In genomic region chr6:80438728-80439127, GRCh38 we compare ENCODE assay signal across 12 cellular contexts.
DNase-seq lines count a peak whose midpoint lies in the region; ATAC-seq and TF ChIP-seq lines count a peak whose summit lies in the region.
"Had no signal": no experiment of that assay in that cellular context is flagged by ENCODE, and none has a peak within 500 bp of the region (broad histone marks: within the 10 kb centered on the region; RNA-seq: fewer than 3 reads in every experiment).

No MANE protein-coding gene starts in this region.

- H3F3A ChIP-seq in GM23338 (replicated peaks; ENCODE audit: low read depth): no peaks in the 10 kb centered on the region

- H3K4me2 ChIP-seq in GM23338: no peak overlapping the region
- peak overlapping the region; percentile 38 for H3K4me2 ChIP-seq in fibroblast of lung (ENCODE audit: extremely low read depth, insufficient read depth, low read length)

- no peak overlapping the region for H3K9ac ChIP-seq in fibroblast of lung (ENCODE audit: insufficient read depth, low read length)

- no peaks in the 10 kb centered on the region for H3K27me3 Mint-ChIP-seq in GM23338 (ENCODE audit: insufficient read depth, low read depth, poor library complexity)
- H3K27me3 Mint-ChIP-seq in activated T-helper 1 cell treated with anti-CD3 and anti-CD28 coated beads, Interleukin-12 subunit alpha, Interleukin-12 subunit beta, Interleukin-2, Interleukin-4 antibody, amounts not matched to agents 30 ng/mL and 10 ng/mL and 1 ng/mL, durations not matched to agents 14 hours and 24 hours and 36 hours (ENCODE audit: insufficient read depth): no peaks in the 10 kb centered on the region

- no peaks in the 10 kb centered on the region; the same call in 2 of the 3 replicates for H3K36me3 Mint-ChIP-seq in GM23338 (ENCODE audit: low read depth)
- H3K36me3 Mint-ChIP-seq in activated T-helper 1 cell treated with anti-CD3 and anti-CD28 coated beads, Interleukin-12 subunit alpha, Interleukin-12 subunit beta, Interleukin-2, Interleukin-4 antibody, amounts not matched to agents 30 ng/mL and 10 ng/mL and 1 ng/mL, durations not matched to agents 14 hours and 24 hours and 36 hours (ENCODE audit: low read depth): no peaks in the 10 kb centered on the region

- no peaks in the 10 kb centered on the region for H3K9me3 Mint-ChIP-seq in GM23338
- no peaks in the 10 kb centered on the region for H3K9me3 Mint-ChIP-seq in activated T-helper 1 cell treated with anti-CD3 and anti-CD28 coated beads, Interleukin-12 subunit alpha, Interleukin-12 subunit beta, Interleukin-2, Interleukin-4 antibody, amounts not matched to agents 30 ng/mL and 10 ng/mL and 1 ng/mL, durations not matched to agents 14 hours and 24 hours and 36 hours

- H3K4me3 Mint-ChIP-seq in GM23338: no peak overlapping the region
- no peak overlapping the region for H3K4me3 Mint-ChIP-seq in activated T-helper 1 cell treated with anti-CD3 and anti-CD28 coated beads, Interleukin-12 subunit alpha, Interleukin-12 subunit beta, Interleukin-2, Interleukin-4 antibody, amounts not matched to agents 30 ng/mL and 10 ng/mL and 1 ng/mL, durations not matched to agents 14 hours and 24 hours and 36 hours

- 0 out of 2 replicates have a peak overlapping the region, but pooled peaks have one; percentile 9 for H3K27ac Mint-ChIP-seq in GM23338
- no peak overlapping the region for H3K27ac Mint-ChIP-seq in activated T-helper 1 cell treated with anti-CD3 and anti-CD28 coated beads, Interleukin-12 subunit alpha, Interleukin-12 subunit beta, Interleukin-2, Interleukin-4 antibody, amounts not matched to agents 30 ng/mL and 10 ng/mL and 1 ng/mL, durations not matched to agents 14 hours and 24 hours and 36 hours

- DNase-seq in GM23338 (ENCODE audit: low spot score) (peak; percentile 36), RKO (ENCODE audit: low spot score) (peak; percentile 35), fibroblast of lung (ENCODE audit: low read depth in 2 of 2) (peak; percentile 77 to 92), skeletal muscle cell (ENCODE audit: low read depth) (peak; percentile 70), omental fat pad (ENCODE audit: low spot score) (no peak), NCI-H524 (lab: John Stamatoyannopoulos, UW) (no peak)
- no peak for DNase-seq in activated T-helper 1 cell treated with anti-CD3 and anti-CD28 coated beads, Interleukin-12 subunit alpha, Interleukin-12 subunit beta, Interleukin-2, Interleukin-4 antibody, amounts not matched to agents 30 ng/mL and 10 ng/mL and 1 ng/mL, durations not matched to agents 14 hours and 24 hours and 36 hours (ENCODE audit: low spot score)
- DNase-seq: activated CD4-positive, alpha-beta T cell treated with anti-CD3 and anti-CD28 coated beads, Interleukin-2, amount 50 U/mL, for 1 hour; amygdala had no signal

- H3K9me2 ChIP-seq in GM23338 (ENCODE audit: insufficient read depth): no peaks in the 10 kb centered on the region

- H2AFZ ChIP-seq in GM23338 (no peak overlapping the region), fibroblast of lung (ENCODE audit: low read length) (no peak overlapping the region)

- H3K9me3 ChIP-seq in fibroblast of lung (ENCODE audit: control insufficient read depth, insufficient read depth, low read depth, low read length): no peaks in the 10 kb centered on the region
- H3K9me3 ChIP-seq: gastroesophageal sphincter had no signal

- H3K79me2 ChIP-seq in GM23338 (replicated peaks; ENCODE audit: insufficient read depth) (no peaks in the 10 kb centered on the region), fibroblast of lung (ENCODE audit: control insufficient read depth, insufficient read depth, low read length) (no peaks in the 10 kb centered on the region)

- H3K4me1 ChIP-seq in GM23338 (ENCODE audit: insufficient read depth) (peaks cover 27% of the 10 kb centered on the region), fibroblast of lung (ENCODE audit: control insufficient read depth, extremely low read depth, insufficient read depth, low read length) (no peaks in the 10 kb centered on the region)
- H3K4me1 ChIP-seq: gastroesophageal sphincter had no signal

- intact Hi-C loops in activated T-helper 1 cell treated with anti-CD3 and anti-CD28 coated beads, Interleukin-12 subunit alpha, Interleukin-12 subunit beta, Interleukin-2, Interleukin-4 antibody, amounts not matched to agents 30 ng/mL and 10 ng/mL and 1 ng/mL, durations not matched to agents 14 hours and 24 hours and 36 hours (cut with micrococcal nuclease): no loop called here

- no peak; the same call in 2 of the 3 replicates for ATAC-seq in GM23338
- no peak for ATAC-seq in omental fat pad (ENCODE audit: low FRiP score)
- no peak for ATAC-seq in GM19351 (IDR thresholded peaks at IDR 0.05; ENCODE audit: unreplicated experiment)
- ATAC-seq: gastroesophageal sphincter, Panc1 had no signal

- H4K20me1 ChIP-seq in GM23338 (replicated peaks; ENCODE audit: insufficient read depth) (no peaks in the 10 kb centered on the region), fibroblast of lung (ENCODE audit: control insufficient read depth, extremely low read depth, insufficient read depth, low read length) (no peaks in the 10 kb centered on the region)

- no peaks in the 10 kb centered on the region for H3K27me3 ChIP-seq in GM23338 (ENCODE audit: insufficient read depth)
- no peaks in the 10 kb centered on the region for H3K27me3 ChIP-seq in fibroblast of lung (ENCODE audit: control insufficient read depth, insufficient read depth, low read length)
- H3K27me3 ChIP-seq: gastroesophageal sphincter had no signal

- H3K27ac ChIP-seq in GM23338 (ENCODE audit: low read depth): no peak overlapping the region; the same call in 1 of the 2 replicates
- H3K27ac ChIP-seq in fibroblast of lung (ENCODE audit: insufficient read depth, low read length): peak overlapping the region; percentile 61
- H3K27ac ChIP-seq: gastroesophageal sphincter had no signal

- peaks cover 8% of the 10 kb centered on the region for H3K4me1 Mint-ChIP-seq in GM23338
- H3K4me1 Mint-ChIP-seq in activated T-helper 1 cell treated with anti-CD3 and anti-CD28 coated beads, Interleukin-12 subunit alpha, Interleukin-12 subunit beta, Interleukin-2, Interleukin-4 antibody, amounts not matched to agents 30 ng/mL and 10 ng/mL and 1 ng/mL, durations not matched to agents 14 hours and 24 hours and 36 hours (ENCODE audit: low read depth): no peaks in the 10 kb centered on the region

- H3K4me3 ChIP-seq in GM23338: no peak overlapping the region
- H3K4me3 ChIP-seq in fibroblast of lung (replicated peaks in 1 of 4; ENCODE audit: control extremely low read depth in 1 of 4, insufficient read depth in 1 of 4, low read depth in 3 of 4, low read length in 4 of 4): no peak overlapping the region
- no peak overlapping the region for H3K4me3 ChIP-seq in skeletal muscle cell (ENCODE audit: low read depth, low read length)
- H3K4me3 ChIP-seq: gastroesophageal sphincter had no signal

- TF ChIP-seq CTCF in GM23338 (conservative IDR thresholded peaks at IDR 0.05; ENCODE audit: low read depth in 2 of 2) (no peak), fibroblast of lung (conservative IDR thresholded peaks at IDR 0.05 in 1 of 2, IDR thresholded peaks at IDR 0.05 in 1 of 2; ENCODE audit: low read depth in 1 of 2, low read length in 2 of 2) (no peak), omental fat pad (IDR thresholded peaks at IDR 0.05) (no peak)

- H3K36me3 ChIP-seq in GM23338 (ENCODE audit: insufficient read depth) (no peaks in the 10 kb centered on the region), fibroblast of lung (ENCODE audit: control insufficient read depth, insufficient read depth, low read length) (no peaks in the 10 kb centered on the region)
- H3K36me3 ChIP-seq: gastroesophageal sphincter had no signal

TF ChIP-seq in GM23338, 12 proteins besides CTCF, POLR2A, EP300 and RAD21 (continues in another document):
- TF ChIP-seq CREB1 (CRISPR knock-in tag; IDR thresholded peaks at IDR 0.05; ENCODE audit: low read depth): no peak
- TF ChIP-seq NANOG (IDR thresholded peaks at IDR 0.05; ENCODE audit: borderline replicate concordance): no peak
- TF ChIP-seq REST (IDR thresholded peaks at IDR 0.05; ENCODE audit: unreplicated experiment): no peak
- no peak for TF ChIP-seq ZNF331 (CRISPR knock-in tag; IDR thresholded peaks at IDR 0.05; ENCODE audit: low read depth)
- TF ChIP-seq POLR2AphosphoS5 (IDR thresholded peaks at IDR 0.05; ENCODE audit: low read depth): no peak

Comparison
In these comparisons a context has a peak if more than half of its experiments do, and no peak if none do; other contexts are left out.
1. DNase-seq: peak in GM23338 (single experiment), RKO (single experiment), fibroblast of lung (2 of 2) and skeletal muscle cell (single experiment); none in activated T-helper 1 cell treated with anti-CD3 and anti-CD28 coated beads, Interleukin-12 subunit alpha, Interleukin-12 subunit beta, Interleukin-2, Interleukin-4 antibody, amounts not matched to agents 30 ng/mL and 10 ng/mL and 1 ng/mL, durations not matched to agents 14 hours and 24 hours and 36 hours (single experiment), omental fat pad (single experiment) and NCI-H524 (0 of 2).